16 cellular contexts compared by ENCODE assay signal in the genomic region with DNA sequence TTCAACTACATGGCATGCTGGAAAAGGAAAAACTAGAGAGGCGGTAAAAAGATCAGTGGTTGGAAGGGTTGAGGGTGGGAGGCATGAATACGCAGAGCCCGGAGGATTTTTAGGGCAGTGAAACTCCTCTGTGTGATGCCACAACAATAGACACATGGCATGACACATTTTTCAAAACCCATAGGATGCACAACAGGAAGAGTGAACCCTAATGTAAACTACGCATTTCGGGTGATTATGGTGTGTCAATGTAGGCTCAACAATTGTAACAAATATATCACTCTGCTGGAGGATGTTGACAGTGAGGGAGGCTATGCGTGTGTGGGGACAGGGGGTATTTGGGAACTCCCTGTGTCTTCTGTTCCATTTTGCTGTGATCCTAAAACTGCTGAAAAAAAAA. TPM values are rescaled to one million over a fixed set of nuclear protein-coding genes. Genes with fewer than 3 reads are reported as not detected.
A peak's percentile ranks its signal among the peaks of the same experiment; 100 is the strongest.
DNase-seq lines count a peak whose midpoint lies in the region; ATAC-seq and TF ChIP-seq lines count a peak whose summit lies in the region.
"Had no signal": no experiment of that assay in that cellular context is flagged by ENCODE, and none has a peak within 500 bp of the region (broad histone marks: within the 10 kb centered on the region; RNA-seq: fewer than 3 reads in every experiment).

No MANE protein-coding gene starts in this region.

- no peak overlapping the region for H3K4me2 ChIP-seq in MM.1S (ENCODE audit: low read depth, low read length)

- peak overlapping the region; percentile 16 for H3K27ac ChIP-seq in CD4-positive, alpha-beta T cell (ENCODE audit: low read depth, low read length)
- no peak overlapping the region for H3K27ac ChIP-seq in CD4-positive, alpha-beta memory T cell (ENCODE audit: low read depth, low read length)
- H3K27ac ChIP-seq in MM.1S (ENCODE audit: low read length) = no peak overlapping the region
- H3K27ac ChIP-seq: HL-60 had no signal

- H3K36me3 Mint-ChIP-seq in CD4-positive, alpha-beta T cell (ENCODE audit: low read depth) = peaks cover 27% of the 10 kb centered on the region
- peaks cover 17 to 25% of the 10 kb centered on the region in 2 donors for H3K36me3 Mint-ChIP-seq in CD4-positive, alpha-beta memory T cell
- H3K36me3 Mint-ChIP-seq in activated T-helper 17 cell treated with anti-CD3 and anti-CD28 coated beads, Interleukin-2, amount 50 U/mL, for 72 hours (ENCODE audit: low read depth) = peaks cover 13% of the 10 kb centered on the region
- peaks cover 0 to 21% (median 0%) of the 10 kb centered on the region in 3 donors for H3K36me3 Mint-ChIP-seq in naive thymus-derived CD8-positive, alpha-beta T cell

- peak; percentile 51 for ATAC-seq in CD4-positive, alpha-beta T cell (ENCODE audit: poor library complexity)
- ATAC-seq in activated T-helper 17 cell treated with anti-CD3 and anti-CD28 coated beads, Interleukin-2, amount 50 U/mL, for 72 hours (replicated peaks) = peak; percentile 96
- ATAC-seq in naive thymus-derived CD8-positive, alpha-beta T cell = peak; percentile 13 to 77
- ATAC-seq in GM18870 (IDR thresholded peaks at IDR 0.05; ENCODE audit: unreplicated experiment) (no peak), left colon (no peak)

- H3K9me2 ChIP-seq in MM.1S (replicated peaks; ENCODE audit: insufficient read depth, low read length) = no peaks in the 10 kb centered on the region

- no peak for DNase-seq in CD4-positive, alpha-beta T cell
- DNase-seq in CD4-positive, alpha-beta memory T cell = no peak
- peak in 2 of 10 donors; percentile 37 to 57 for DNase-seq in naive thymus-derived CD8-positive, alpha-beta T cell
- DNase-seq in MM.1S = no peak
- DNase-seq in left colon = no peak
- DNase-seq: Kasumi-1; NCI-H187; NCI-H526 treated with DMSO at 0.1 percent for 48 hours; NK-92 treated with Interleukin-12 subunit alpha and Interleukin-12 subunit beta, amount 100 ng/mL, for 24 hours; SHP77 treated with DMSO at 0.1 percent for 48 hours had no signal

- peaks cover 8% of the 10 kb centered on the region for H3K4me1 ChIP-seq in CD4-positive, alpha-beta memory T cell (ENCODE audit: insufficient read depth, low read length)
- no peaks in the 10 kb centered on the region for H3K4me1 ChIP-seq in MM.1S (ENCODE audit: low read length)
- H3K4me1 ChIP-seq: HAP-1 had no signal

- no peak overlapping the region for H3K4me3 Mint-ChIP-seq in CD4-positive, alpha-beta T cell
- H3K4me3 Mint-ChIP-seq in CD4-positive, alpha-beta memory T cell = no peak overlapping the region
- peak overlapping the region; percentile 27 for H3K4me3 Mint-ChIP-seq in activated T-helper 17 cell treated with anti-CD3 and anti-CD28 coated beads, Interleukin-2, amount 50 U/mL, for 72 hours
- peak overlapping the region in 4 of 10 donors; percentile 5 to 22 (median 14) for H3K4me3 Mint-ChIP-seq in naive thymus-derived CD8-positive, alpha-beta T cell
- H3K4me3 Mint-ChIP-seq: IgD-negative memory B cell had no signal

- H4K20me1 ChIP-seq in MM.1S (ENCODE audit: insufficient read depth, low read length) = no peaks in the 10 kb centered on the region

- POLR2A ChIA-PET in CD4-positive, alpha-beta T cell (lab: Charles Lee) = interaction anchor here (0.7 to 1.3 kb wide), 3 partner anchors 15 to 628 kb away, joined by 3 read pairs; partner anchors contain the start of gene FAM83F
- POLR2A ChIA-PET in CD4-positive, alpha-beta memory T cell (lab: Charles Lee; ENCODE audit: partially characterized antibody) = interaction anchor here (1.1 kb wide), 1 partner anchor 31 kb away, joined by 3 read pairs; no protein-coding TSS in a partner anchor
- POLR2A ChIA-PET in naive thymus-derived CD8-positive, alpha-beta T cell (lab: Charles Lee) = interaction anchor here (1.0 to 1.2 kb wide), 4 partner anchors 12 to 67 kb away, joined by 3 to 4 read pairs (median 3); no protein-coding TSS in a partner anchor

- no peaks in the 10 kb centered on the region for H3K79me2 ChIP-seq in MM.1S (ENCODE audit: low read length)

- H3K9me3 Mint-ChIP-seq in CD4-positive, alpha-beta T cell = no peaks in the 10 kb centered on the region
- H3K9me3 Mint-ChIP-seq in CD4-positive, alpha-beta memory T cell = peaks cover 0 to 3% (median 0%) of the 10 kb centered on the region in 8 donors
- no peaks in the 10 kb centered on the region for H3K9me3 Mint-ChIP-seq in activated T-helper 17 cell treated with anti-CD3 and anti-CD28 coated beads, Interleukin-2, amount 50 U/mL, for 72 hours
- no peaks in the 10 kb centered on the region for H3K9me3 Mint-ChIP-seq in naive thymus-derived CD8-positive, alpha-beta T cell
- H3K9me3 Mint-ChIP-seq: IgD-negative memory B cell had no signal

- H3F3A ChIP-seq in MM.1S (ENCODE audit: insufficient read depth, low read length) = no peaks in the 10 kb centered on the region

- CTCF ChIA-PET in CD4-positive, alpha-beta T cell (lab: Charles Lee) = no interaction called here
- CTCF ChIA-PET in CD4-positive, alpha-beta memory T cell (lab: Charles Lee; ENCODE audit: partially characterized antibody) = no interaction called here

- no peak overlapping the region for H3K9ac ChIP-seq in MM.1S (ENCODE audit: low read length)

- intact Hi-C loops in CD4-positive, alpha-beta T cell (cut with DNase I, micrococcal nuclease) = no loop called here
- intact Hi-C loops in CD4-positive, alpha-beta memory T cell (cut with micrococcal nuclease) = no loop called here
- intact Hi-C loops in left colon (cut with DNase I, micrococcal nuclease) = no loop called here

- no peak overlapping the region for H3K4me3 ChIP-seq in CD4-positive, alpha-beta memory T cell (ENCODE audit: low read length in 2 of 2)
- H3K4me3 ChIP-seq in MM.1S (ENCODE audit: low read length) = no peak overlapping the region
- H3K4me3 ChIP-seq: HAP-1 had no signal

- H3K27ac Mint-ChIP-seq in CD4-positive, alpha-beta T cell = peak overlapping the region; percentile 57
- H3K27ac Mint-ChIP-seq in CD4-positive, alpha-beta memory T cell = peak overlapping the region; percentile 15 to 77 (median 39)
- peak overlapping the region; percentile 45 for H3K27ac Mint-ChIP-seq in activated T-helper 17 cell treated with anti-CD3 and anti-CD28 coated beads, Interleukin-2, amount 50 U/mL, for 72 hours
- H3K27ac Mint-ChIP-seq in naive thymus-derived CD8-positive, alpha-beta T cell = peak overlapping the region; percentile 58 to 92 (median 82)
- H3K27ac Mint-ChIP-seq: IgD-negative memory B cell had no signal

- no peak for TF ChIP-seq CTCF in CD4-positive, alpha-beta T cell (IDR thresholded peaks at IDR 0.05)
- TF ChIP-seq CTCF in MM.1S (IDR thresholded peaks at IDR 0.05; ENCODE audit: low read length) = no peak

- no peaks in the 10 kb centered on the region for H3K27me3 ChIP-seq in CD4-positive, alpha-beta T cell (ENCODE audit: control insufficient read depth, insufficient read depth, low read length)
- H3K27me3 ChIP-seq in CD4-positive, alpha-beta memory T cell (ENCODE audit: insufficient read depth, low read length) = no peaks in the 10 kb centered on the region
- H3K27me3 ChIP-seq in MM.1S (replicated peaks; ENCODE audit: insufficient read depth, low read length) = no peaks in the 10 kb centered on the region

- H3K27me3 Mint-ChIP-seq in CD4-positive, alpha-beta T cell = no peaks in the 10 kb centered on the region
- no peaks in the 10 kb centered on the region for H3K27me3 Mint-ChIP-seq in CD4-positive, alpha-beta memory T cell
- H3K27me3 Mint-ChIP-seq in activated T-helper 17 cell treated with anti-CD3 and anti-CD28 coated beads, Interleukin-2, amount 50 U/mL, for 72 hours = no peaks in the 10 kb centered on the region
- H3K27me3 Mint-ChIP-seq in naive thymus-derived CD8-positive, alpha-beta T cell = no peaks in the 10 kb centered on the region

- peaks cover 38% of the 10 kb centered on the region for H3K4me1 Mint-ChIP-seq in CD4-positive, alpha-beta T cell (ENCODE audit: low read depth)
- H3K4me1 Mint-ChIP-seq in CD4-positive, alpha-beta memory T cell = peaks cover 18 to 28% (median 21%) of the 10 kb centered on the region in 4 donors
- peaks cover 14% of the 10 kb centered on the region for H3K4me1 Mint-ChIP-seq in activated T-helper 17 cell treated with anti-CD3 and anti-CD28 coated beads, Interleukin-2, amount 50 U/mL, for 72 hours
- H3K4me1 Mint-ChIP-seq in naive thymus-derived CD8-positive, alpha-beta T cell = peaks cover 27 to 49% (median 33%) of the 10 kb centered on the region in 4 donors
- H3K4me1 Mint-ChIP-seq: IgD-negative memory B cell had no signal

- H3K9me3 ChIP-seq in CD4-positive, alpha-beta T cell (ENCODE audit: control insufficient read depth, low read length) = no peaks in the 10 kb centered on the region
- H3K9me3 ChIP-seq in CD4-positive, alpha-beta memory T cell (ENCODE audit: control insufficient read depth in 1 of 2, low read length in 2 of 2) = no peaks in the 10 kb centered on the region
- no peaks in the 10 kb centered on the region for H3K9me3 ChIP-seq in MM.1S (replicated peaks; ENCODE audit: insufficient read depth, low read length)
- H3K9me3 ChIP-seq: HAP-1 had no signal

- H3K36me3 ChIP-seq in CD4-positive, alpha-beta memory T cell (ENCODE audit: insufficient read depth, low read length) = no peaks in the 10 kb centered on the region
- no peaks in the 10 kb centered on the region for H3K36me3 ChIP-seq in MM.1S (replicated peaks; ENCODE audit: insufficient read depth, low read length)
- H3K36me3 ChIP-seq: HAP-1 had no signal

- H2AFZ ChIP-seq in MM.1S (ENCODE audit: low read length) = no peak overlapping the region

RNA-seq across cellular contexts. Expression of gene FAM83F, which starts 15.7 kb away (rescaled TPM):
- 1 to 10 TPM; 5.2 to 6.8 TPM for total RNA-seq in CD4-positive, alpha-beta T cell
- under 1 TPM in 1 of 2 experiments, not detected in 1; 0.29 TPM for total RNA-seq in CD4-positive, alpha-beta memory T cell
- polyA plus RNA-seq in CD4-positive, alpha-beta memory T cell = not detected
- 1 to 10 TPM in 1 of 2 donors, under 1 TPM in 1; 0.37 to 1.3 TPM for total RNA-seq in activated T-helper 17 cell treated with anti-CD3 and anti-CD28 coated beads, Interleukin-2, amount 50 U/mL, for 72 hours
- 1 to 10 TPM in 1 of 2 experiments, under 1 TPM in 1; 0.41 to 1.2 TPM for total RNA-seq in naive thymus-derived CD8-positive, alpha-beta T cell
- polyA plus RNA-seq in naive thymus-derived CD8-positive, alpha-beta T cell = under 1 TPM in 2 of 3 donors, not detected in 1; 0.01 to 0.02 TPM
- total RNA-seq in left colon = 10 to 100 TPM; 35.3 to 44.3 TPM
- total RNA-seq: OCI-LY7 had no signal
- polyA plus RNA-seq: IgD-negative memory B cell had no signal

RNA-seq across cellular contexts. Expression of gene TMA7B, which starts 18.9 kb away (rescaled TPM):
- 1 to 10 TPM; 5.7 to 6.5 TPM for total RNA-seq in CD4-positive, alpha-beta T cell
- total RNA-seq in CD4-positive, alpha-beta memory T cell = 10 to 100 TPM in 1 of 2 experiments, 1 to 10 TPM in 1; 9.3 to 10.2 TPM
- 1 to 10 TPM in 1 of 2 donors, not detected in 1; 3.3 TPM for polyA plus RNA-seq in CD4-positive, alpha-beta memory T cell
- total RNA-seq in activated T-helper 17 cell treated with anti-CD3 and anti-CD28 coated beads, Interleukin-2, amount 50 U/mL, for 72 hours = 1 to 10 TPM; 4.0 to 4.4 TPM
- total RNA-seq in naive thymus-derived CD8-positive, alpha-beta T cell = 10 to 100 TPM; 11.8 to 14.2 TPM
- polyA plus RNA-seq in naive thymus-derived CD8-positive, alpha-beta T cell = 1 to 10 TPM; 1.5 to 3.5 (median 2.8) TPM
- total RNA-seq in left colon = not detected
- total RNA-seq: OCI-LY7 had no signal

Comparison
In these comparisons a context has a peak if more than half of its experiments do, and no peak if none do; other contexts are left out.
1. ATAC-seq: peak in CD4-positive, alpha-beta T cell (single experiment), activated T-helper 17 cell treated with anti-CD3 and anti-CD28 coated beads, Interleukin-2, amount 50 U/mL, for 72 hours (single experiment) and naive thymus-derived CD8-positive, alpha-beta T cell (2 of 2); none in GM18870 (single experiment) and left colon (single experiment).
2. RNA of gene FAM83F, which starts 15.7 kb away (total RNA-seq): 35.3 to 44.3 TPM in left colon; 5.2 to 6.8 TPM in CD4-positive, alpha-beta T cell, 0.37 to 1.3 TPM in activated T-helper 17 cell treated with anti-CD3 and anti-CD28 coated beads, Interleukin-2, amount 50 U/mL, for 72 hours, 0.41 to 1.2 TPM in naive thymus-derived CD8-positive, alpha-beta T cell and 0.29 TPM in CD4-positive, alpha-beta memory T cell; every median in the first group is over 4 times any median in the second.
3. RNA of gene TMA7B, which starts 18.9 kb away (total RNA-seq): 11.8 to 14.2 TPM in naive thymus-derived CD8-positive, alpha-beta T cell, 9.3 to 10.2 TPM in CD4-positive, alpha-beta memory T cell, 5.7 to 6.5 TPM in CD4-positive, alpha-beta T cell and 4.0 to 4.4 TPM in activated T-helper 17 cell treated with anti-CD3 and anti-CD28 coated beads, Interleukin-2, amount 50 U/mL, for 72 hours; not detected in left colon; every median in the first group is over 4 times any median in the second.
4. Peak in every context shown above with its lines, with median percentiles within 50 percentile points of each other: H3K27ac Mint-ChIP-seq.